ENCODE assay signal across 10 cellular contexts in the genomic region with DNA sequence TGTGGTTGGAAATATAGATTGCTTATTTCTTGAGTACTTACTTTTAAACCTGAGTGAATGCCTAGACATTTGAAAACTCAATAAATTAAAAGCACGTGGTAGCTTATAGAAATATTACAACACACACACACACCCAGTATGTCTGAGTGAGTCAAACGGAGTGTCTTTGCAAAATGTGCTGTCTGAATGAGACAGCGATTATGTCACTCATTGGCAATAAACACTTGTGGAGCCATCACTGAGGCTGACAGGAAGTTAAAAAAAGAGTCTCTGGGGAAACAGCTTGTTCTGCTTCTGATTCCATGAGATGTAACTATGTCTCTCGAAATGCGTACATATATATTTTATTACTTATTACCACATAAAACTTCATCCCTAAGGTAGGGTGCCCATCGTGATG. TPM values are rescaled to one million over a fixed set of nuclear protein-coding genes. Genes with fewer than 3 reads are reported as not detected.
DNase-seq lines count a peak whose midpoint lies in the region; ATAC-seq, FAIRE-seq and TF ChIP-seq lines count a peak whose summit lies in the region.
"Had no signal": no experiment of that assay in that cellular context is flagged by ENCODE, and none has a peak within 500 bp of the region (broad histone marks: within the 10 kb centered on the region; RNA-seq: fewer than 3 reads in every experiment).

No MANE protein-coding gene starts in this region.

- 0 out of 2 replicates have a peak overlapping the region, but pooled peaks have one; percentile 1 for H3K4me3 ChIP-seq in GM23248
- no peak overlapping the region for H3K4me3 ChIP-seq in heart right ventricle

- H3K9me2 ChIP-seq in GM23248 (ENCODE audit: insufficient read depth) = no peaks in the 10 kb centered on the region

- H3K27ac ChIP-seq in GM23248 = peak overlapping the region; percentile 77
- H3K27ac ChIP-seq in RWPE1 = peak overlapping the region; percentile 96
- peak overlapping the region in 1 of 10 donors; percentile 71 for H3K27ac ChIP-seq in heart right ventricle

- no peaks in the 10 kb centered on the region for H3K36me3 Mint-ChIP-seq in glutamatergic neuron (ENCODE audit: unreplicated experiment)

- in situ Hi-C loops in GM23248 (cut with MboI) = no loop called here

- intact Hi-C loops in heart right ventricle (cut with DNase I) = loop anchor here in 3 of 10 donors (5.0 kb wide), 2 partner anchors 102 to 427 kb away; no protein-coding TSS in a partner anchor

- no peak for FAIRE-seq in urothelium cell line (lab: Jason Lieb, UNC)

- H3K27me3 Mint-ChIP-seq in glutamatergic neuron (ENCODE audit: unreplicated experiment) = no peaks in the 10 kb centered on the region
- H3K27me3 Mint-ChIP-seq: activated CD8-positive, alpha-beta T cell treated with anti-CD3 and anti-CD28 coated beads for 36 hours had no signal

- H3K4me2 ChIP-seq in GM23248 (ENCODE audit: unreplicated experiment) = peak overlapping the region; percentile 41

- H3K79me2 ChIP-seq in GM23248 (ENCODE audit: insufficient read depth) = no peaks in the 10 kb centered on the region

- DNase-seq in GM23248 (peak; percentile 96), RWPE1 (ENCODE audit: low spot score) (peak; percentile 81), heart right ventricle (no peak), urothelium cell line (ENCODE audit: low spot score) (peak; percentile 9), glutamatergic neuron (no peak)
- no peak for DNase-seq in activated naive CD4-positive, alpha-beta T cell treated with Interleukin-2 at 50 U/mL for 16 hours
- DNase-seq: activated CD8-positive, alpha-beta T cell treated with anti-CD3 and anti-CD28 coated beads for 36 hours; NCI-H1694; stimulated activated CD4-positive, alpha-beta T cell treated with anti-CD3 and anti-CD28 coated beads, Interleukin-2, amount 100 ng/mL, for 24 hours had no signal

- H3K9me3 ChIP-seq in GM23248 (ENCODE audit: low read depth) (no peaks in the 10 kb centered on the region), heart right ventricle (no peaks in the 10 kb centered on the region)

- H3F3A ChIP-seq in GM23248 (ENCODE audit: insufficient read depth) = peaks cover 7% of the 10 kb centered on the region; the same call in 1 of the 2 replicates

- no peak for TF ChIP-seq CTCF in RWPE1 (conservative IDR thresholded peaks at IDR 0.05; ENCODE audit: low read depth)
- no peak for TF ChIP-seq CTCF in heart right ventricle (IDR thresholded peaks at IDR 0.05)
- TF ChIP-seq CTCF in glutamatergic neuron (IDR thresholded peaks at IDR 0.05; ENCODE audit: partially characterized antibody, unreplicated experiment) = no peak

- H2AFZ ChIP-seq in GM23248 = peak overlapping the region; percentile 64; the same call in 1 of the 2 replicates

- H3K9me3 Mint-ChIP-seq in glutamatergic neuron (ENCODE audit: unreplicated experiment) = no peaks in the 10 kb centered on the region
- H3K9me3 Mint-ChIP-seq: activated CD8-positive, alpha-beta T cell treated with anti-CD3 and anti-CD28 coated beads for 36 hours had no signal

- H3K36me3 ChIP-seq in GM23248 (ENCODE audit: low read depth) = no peaks in the 10 kb centered on the region
- no peaks in the 10 kb centered on the region for H3K36me3 ChIP-seq in heart right ventricle

- H3K27me3 ChIP-seq in GM23248 (replicated peaks; ENCODE audit: insufficient read depth) (no peaks in the 10 kb centered on the region), heart right ventricle (no peaks in the 10 kb centered on the region)

- CTCF ChIA-PET in RWPE1 (lab: Yijun Ruan, JAX) = interaction anchor here (0.6 to 0.7 kb wide), 3 partner anchors 11 to 438 kb away, joined by 3 read pairs; no protein-coding TSS in a partner anchor

- H3K4me3 Mint-ChIP-seq in glutamatergic neuron (ENCODE audit: unreplicated experiment) = no peak overlapping the region
- H3K4me3 Mint-ChIP-seq: activated CD8-positive, alpha-beta T cell treated with anti-CD3 and anti-CD28 coated beads for 36 hours had no signal

- WGBS in GM23248 (ENCODE audit: low coverage in 1 of 2, low lambda C conversion rate in 2 of 2, missing lambda C conversion rate in 2 of 2), 2 experiments = 0 to 2% methylated on average over 6 of the region's 6 CpGs
- WGBS in heart right ventricle, 2 donors = 57 to 66% methylated on average over 6 of the region's 6 CpGs

- H3K27ac Mint-ChIP-seq in glutamatergic neuron (ENCODE audit: unreplicated experiment) = no peak overlapping the region
- H3K27ac Mint-ChIP-seq: activated CD8-positive, alpha-beta T cell treated with anti-CD3 and anti-CD28 coated beads for 36 hours had no signal

- H3K4me1 ChIP-seq in GM23248 (ENCODE audit: insufficient read depth) (peaks cover 34% of the 10 kb centered on the region), heart right ventricle (peaks cover 0 to 27% (median 0%) of the 10 kb centered on the region in 9 donors)

- no peaks in the 10 kb centered on the region for H3K4me1 Mint-ChIP-seq in glutamatergic neuron (ENCODE audit: low read depth, unreplicated experiment)

- peak overlapping the region; percentile 49 for H3K9ac ChIP-seq in GM23248

- POLR2A ChIA-PET in RWPE1 (lab: Yijun Ruan, JAX; ENCODE audit: low non-redundant PET) = interaction anchor here (1.2 to 1.4 kb wide), 2 partner anchors 32 to 79 kb away, joined by 3 read pairs; a partner anchor contains a TSS

- no peaks in the 10 kb centered on the region for H4K20me1 ChIP-seq in GM23248 (ENCODE audit: insufficient read depth)

- peak in 6 of 8 donors; percentile 37 to 89 (median 64) for ATAC-seq in heart right ventricle
- ATAC-seq in HG03097 (IDR thresholded peaks at IDR 0.05; ENCODE audit: low FRiP score, unreplicated experiment) = no peak

RNA-seq across cellular contexts. Expression of a gene that starts 22.3 kb away (rescaled TPM):
- 42.4 and 45.5 TPM in 2 replicates for total RNA-seq in GM23248 (2014; rRNA removed; shearing (Covaris generic))
- polyA plus RNA-seq in GM23248 (2016; fragmentation: Nextera tagmentation; extraction: Ambion mirVana) (43.3 and 49.2 TPM in 2 replicates), heart right ventricle (1 to 10 TPM; 6.1 to 7.3 TPM)
- total RNA-seq in heart right ventricle (10 to 100 TPM; 19.7 to 39.6 (median 22.8) TPM), glutamatergic neuron (ENCODE audit: unreplicated experiment) (44.5 TPM)

RNA-seq across cellular contexts. Expression of a gene that starts 32.2 kb away (rescaled TPM):
- not detected in 2 replicates for total RNA-seq in GM23248 (2014; rRNA removed; shearing (Covaris generic))
- polyA plus RNA-seq in GM23248 (2016; fragmentation: Nextera tagmentation; extraction: Ambion mirVana) (not detected in 2 replicates), heart right ventricle (under 1 TPM in 1 of 2 donors, not detected in 1; 0.03 TPM)
- total RNA-seq in heart right ventricle (not detected), glutamatergic neuron (ENCODE audit: unreplicated experiment) (not detected)
- total RNA-seq: activated CD8-positive, alpha-beta T cell treated with anti-CD3 and anti-CD28 coated beads for 36 hours had no signal

Comparison
In these comparisons a context has a peak if more than half of its experiments do, and no peak if none do; other contexts are left out.
1. DNase-seq: peak in GM23248 (single experiment), RWPE1 (single experiment) and urothelium cell line (single experiment); none in heart right ventricle (0 of 2), glutamatergic neuron (single experiment) and activated naive CD4-positive, alpha-beta T cell treated with Interleukin-2 at 50 U/mL for 16 hours (single experiment).